ENCODE assay signal across 15 cellular contexts in genomic region chr9:99026271-99026955, GRCh38.
DNase-seq lines count a peak whose midpoint lies in the region; ATAC-seq and TF ChIP-seq lines count a peak whose summit lies in the region.
"Had no signal": no experiment of that assay in that cellular context is flagged by ENCODE, and none has a peak within 500 bp of the region (broad histone marks: within the 10 kb centered on the region; RNA-seq: fewer than 3 reads in every experiment).

No MANE protein-coding gene starts in this region.

- H3K4me1 Mint-ChIP-seq in activated CD8-positive, alpha-beta T cell treated with anti-CD3 and anti-CD28 coated beads, Interleukin-2, amount 10 ng/mL, durations not matched to agents 7 days and 5 days (ENCODE audit: low read depth): peaks cover 45% of the 10 kb centered on the region

- POLR2A ChIA-PET in activated CD8-positive, alpha-beta T cell treated with anti-CD3 and anti-CD28 coated beads, Interleukin-2, amount 10 ng/mL, durations not matched to agents 7 days and 5 days (lab: Charles Lee): interaction anchor here (0.7 to 1.1 kb wide), 2 partner anchors 78 to 80 kb away, joined by 3 read pairs; partner anchors contain the start of gene TGFBR1

- H3K9me3 Mint-ChIP-seq in activated CD8-positive, alpha-beta T cell treated with anti-CD3 and anti-CD28 coated beads, Interleukin-2, amount 10 ng/mL, durations not matched to agents 7 days and 5 days (ENCODE audit: insufficient read depth): no peaks in the 10 kb centered on the region

- H3K27ac ChIP-seq in right atrium auricular region (no peak overlapping the region), heart left ventricle (no peak overlapping the region)
- H3K27ac ChIP-seq: HL-60 had no signal

- H3K36me3 Mint-ChIP-seq in activated CD8-positive, alpha-beta T cell treated with anti-CD3 and anti-CD28 coated beads, Interleukin-2, amount 10 ng/mL, durations not matched to agents 7 days and 5 days (ENCODE audit: low read depth): peaks cover 3% of the 10 kb centered on the region

- no peak overlapping the region for H3K4me3 Mint-ChIP-seq in activated CD8-positive, alpha-beta T cell treated with anti-CD3 and anti-CD28 coated beads, Interleukin-2, amount 10 ng/mL, durations not matched to agents 7 days and 5 days

- H3K4me3 ChIP-seq in right atrium auricular region (no peak overlapping the region), heart left ventricle (no peak overlapping the region)

- no peak for TF ChIP-seq CTCF in right atrium auricular region (IDR thresholded peaks at IDR 0.05)
- no peak for TF ChIP-seq CTCF in heart left ventricle (IDR thresholded peaks at IDR 0.05)

- DNase-seq in right atrium auricular region (ENCODE audit: low spot score): peak; percentile 16
- no peak for DNase-seq in heart left ventricle
- DNase-seq in activated CD8-positive, alpha-beta T cell treated with anti-CD3 and anti-CD28 coated beads, Interleukin-2, amount 10 ng/mL, durations not matched to agents 7 days and 5 days: no peak
- DNase-seq in islet precursor cell: peak; percentile 39
- peak; percentile 38 for DNase-seq in ureter (ENCODE audit: low spot score)
- DNase-seq in dedifferentiated amniotic fluid mesenchymal stem cell (ENCODE audit: extremely low spot score): no peak
- DNase-seq: DMS153, EL, GOT3, KBM-7, NCI-H1048, NCI-H69, PC-3 had no signal

- H3K4me1 ChIP-seq in right atrium auricular region: peaks cover 0 to 6% of the 10 kb centered on the region in 2 donors
- H3K4me1 ChIP-seq in heart left ventricle: peaks cover 0 to 18% (median 8%) of the 10 kb centered on the region in 12 donors

- WGBS in heart left ventricle, 4 donors: 85 to 93% (median 88%) methylated on average over 6 of the region's 6 CpGs

- CTCF ChIA-PET in activated CD8-positive, alpha-beta T cell treated with anti-CD3 and anti-CD28 coated beads, Interleukin-2, amount 10 ng/mL, durations not matched to agents 7 days and 5 days (lab: Charles Lee): interaction anchor here (1.0 to 3.7 kb wide), 9 partner anchors 8 to 178 kb away, joined by 3 to 24 read pairs (median 4); no protein-coding TSS in a partner anchor

- ATAC-seq in heart left ventricle (no peak), HG03196 (IDR thresholded peaks at IDR 0.05; ENCODE audit: unreplicated experiment) (no peak)
- ATAC-seq in activated CD8-positive, alpha-beta T cell treated with anti-CD3 and anti-CD28 coated beads, Interleukin-2, amount 10 ng/mL, durations not matched to agents 7 days and 5 days: no peak
- ATAC-seq: PC-3 had no signal

- H3K9me3 ChIP-seq in right atrium auricular region (no peaks in the 10 kb centered on the region), heart left ventricle (no peaks in the 10 kb centered on the region)

- peaks cover 9% of the 10 kb centered on the region for H3K36me3 ChIP-seq in right atrium auricular region
- H3K36me3 ChIP-seq in heart left ventricle: peaks cover 0 to 88% (median 31%) of the 10 kb centered on the region in 9 donors

- intact Hi-C loops in heart left ventricle (cut with DNase I): no loop called here

- TF ChIP-seq POLR2A in heart left ventricle (IDR thresholded peaks at IDR 0.05): no peak

- peaks cover 2% of the 10 kb centered on the region for H3K27me3 Mint-ChIP-seq in activated CD8-positive, alpha-beta T cell treated with anti-CD3 and anti-CD28 coated beads, Interleukin-2, amount 10 ng/mL, durations not matched to agents 7 days and 5 days (ENCODE audit: low read depth)

- no peaks in the 10 kb centered on the region for H3K27me3 ChIP-seq in right atrium auricular region
- peaks cover 0 to 4% (median 0%) of the 10 kb centered on the region in 9 donors for H3K27me3 ChIP-seq in heart left ventricle

- peak overlapping the region; percentile 5 for H3K27ac Mint-ChIP-seq in activated CD8-positive, alpha-beta T cell treated with anti-CD3 and anti-CD28 coated beads, Interleukin-2, amount 10 ng/mL, durations not matched to agents 7 days and 5 days

Comparison
In these comparisons a context has a peak if more than half of its experiments do, and no peak if none do; other contexts are left out.
1. DNase-seq: peak in right atrium auricular region (single experiment), islet precursor cell (single experiment) and ureter (single experiment); none in heart left ventricle (0 of 5), activated CD8-positive, alpha-beta T cell treated with anti-CD3 and anti-CD28 coated beads, Interleukin-2, amount 10 ng/mL, durations not matched to agents 7 days and 5 days (single experiment) and dedifferentiated amniotic fluid mesenchymal stem cell (single experiment).